In the genomic region with DNA sequence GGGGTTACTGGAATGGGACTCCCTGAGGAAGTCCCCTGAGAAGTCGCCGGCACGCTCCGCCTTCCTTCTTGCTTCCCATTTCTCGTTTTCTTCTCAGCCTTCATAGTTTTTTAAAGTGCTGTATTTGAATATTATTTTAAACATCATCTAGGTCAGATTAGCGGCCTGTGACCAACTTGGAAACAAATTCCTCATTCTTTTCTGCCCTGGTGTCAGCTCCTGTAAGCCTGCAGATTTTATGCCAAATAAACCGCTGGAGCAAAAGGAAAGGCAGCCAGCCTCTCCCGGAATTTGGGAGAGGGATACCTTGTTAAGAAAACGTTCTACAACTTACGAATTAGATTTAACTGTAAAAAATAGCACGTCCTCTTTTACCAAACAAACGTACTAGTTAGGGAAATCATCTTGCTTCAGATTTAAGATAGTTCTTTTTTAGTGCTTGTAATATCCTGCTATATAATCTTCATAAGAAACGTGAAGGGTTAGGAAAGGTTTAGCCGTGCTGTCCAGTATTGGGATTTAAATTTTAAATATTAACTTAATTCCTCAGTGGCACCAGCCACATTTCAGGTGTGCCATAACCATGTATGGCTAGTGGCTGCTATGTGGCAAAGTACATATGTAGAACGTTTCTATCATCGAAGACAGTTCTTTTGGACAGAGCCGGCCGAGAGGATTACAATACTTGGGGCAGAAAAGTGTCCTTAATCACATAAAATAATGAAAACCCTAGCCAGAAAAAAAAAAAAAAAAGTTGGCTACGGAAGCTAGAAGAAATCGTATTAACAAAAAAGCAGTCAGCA, we compare ENCODE assay signal across 1 cellular context.
TF ChIP-seq lines count a peak whose summit lies in the region.

No MANE protein-coding gene starts in this region.

TF ChIP-seq in HCT116, 20 proteins besides CTCF, POLR2A, EP300 and RAD21 (continued from another document):
- TF ChIP-seq ZFX (IDR thresholded peaks at IDR 0.05) (no peak), ELF1 (IDR thresholded peaks at IDR 0.05; ENCODE audit: borderline replicate concordance, low read depth) (no peak), SP1 (IDR thresholded peaks at IDR 0.05; ENCODE audit: low read depth) (no peak), JUND (IDR thresholded peaks at IDR 0.05) (no peak), CEBPB (IDR thresholded peaks at IDR 0.05; ENCODE audit: low read depth) (no peak), TCF7L2 (IDR thresholded peaks at IDR 0.05; ENCODE audit: borderline replicate concordance, extremely low read depth, insufficient read depth, insufficient read length) (no peak), EZH2phosphoT487 (IDR thresholded peaks at IDR 0.05; ENCODE audit: borderline replicate concordance) (no peak), EGR1 (IDR thresholded peaks at IDR 0.05; ENCODE audit: low read depth) (no peak), EZH2 (IDR thresholded peaks at IDR 0.05) (no peak), SRF (IDR thresholded peaks at IDR 0.05; ENCODE audit: low read depth) (no peak)
- TF ChIP-seq, protein P1, sequence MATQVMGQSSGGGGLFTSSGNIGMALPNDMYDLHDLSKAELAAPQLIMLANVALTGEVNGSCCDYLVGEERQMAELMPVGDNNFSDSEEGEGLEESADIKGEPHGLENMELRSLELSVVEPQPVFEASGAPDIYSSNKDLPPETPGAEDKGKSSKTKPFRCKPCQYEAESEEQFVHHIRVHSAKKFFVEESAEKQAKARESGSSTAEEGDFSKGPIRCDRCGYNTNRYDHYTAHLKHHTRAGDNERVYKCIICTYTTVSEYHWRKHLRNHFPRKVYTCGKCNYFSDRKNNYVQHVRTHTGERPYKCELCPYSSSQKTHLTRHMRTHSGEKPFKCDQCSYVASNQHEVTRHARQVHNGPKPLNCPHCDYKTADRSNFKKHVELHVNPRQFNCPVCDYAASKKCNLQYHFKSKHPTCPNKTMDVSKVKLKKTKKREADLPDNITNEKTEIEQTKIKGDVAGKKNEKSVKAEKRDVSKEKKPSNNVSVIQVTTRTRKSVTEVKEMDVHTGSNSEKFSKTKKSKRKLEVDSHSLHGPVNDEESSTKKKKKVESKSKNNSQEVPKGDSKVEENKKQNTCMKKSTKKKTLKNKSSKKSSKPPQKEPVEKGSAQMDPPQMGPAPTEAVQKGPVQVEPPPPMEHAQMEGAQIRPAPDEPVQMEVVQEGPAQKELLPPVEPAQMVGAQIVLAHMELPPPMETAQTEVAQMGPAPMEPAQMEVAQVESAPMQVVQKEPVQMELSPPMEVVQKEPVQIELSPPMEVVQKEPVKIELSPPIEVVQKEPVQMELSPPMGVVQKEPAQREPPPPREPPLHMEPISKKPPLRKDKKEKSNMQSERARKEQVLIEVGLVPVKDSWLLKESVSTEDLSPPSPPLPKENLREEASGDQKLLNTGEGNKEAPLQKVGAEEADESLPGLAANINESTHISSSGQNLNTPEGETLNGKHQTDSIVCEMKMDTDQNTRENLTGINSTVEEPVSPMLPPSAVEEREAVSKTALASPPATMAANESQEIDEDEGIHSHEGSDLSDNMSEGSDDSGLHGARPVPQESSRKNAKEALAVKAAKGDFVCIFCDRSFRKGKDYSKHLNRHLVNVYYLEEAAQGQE (IDR thresholded peaks at IDR 0.05; ENCODE audit: low read depth), result no peak
